Comparison of ENCODE assay signal across 15 cellular contexts in the genomic region with DNA sequence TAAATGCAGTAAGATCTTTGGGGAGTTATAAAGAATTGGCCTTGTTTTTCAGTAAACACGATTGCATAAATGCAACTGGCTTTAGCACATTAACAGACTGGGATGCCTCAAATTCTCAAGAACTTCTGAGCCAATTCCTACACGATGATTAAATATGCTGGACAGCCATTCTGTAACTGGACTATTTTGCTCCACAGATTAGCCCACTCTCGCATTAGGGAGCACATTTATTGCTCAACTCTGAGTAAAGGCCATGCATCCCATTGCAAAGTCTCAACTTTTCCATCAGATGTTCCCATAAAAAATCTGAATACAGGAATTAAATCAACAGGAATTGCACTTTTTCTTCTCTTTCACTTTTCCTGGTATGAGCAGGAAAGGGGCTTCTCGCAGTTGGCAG.
A peak's percentile ranks its signal among the peaks of the same experiment; 100 is the strongest.
DNase-seq lines count a peak whose midpoint lies in the region; ATAC-seq, FAIRE-seq and TF ChIP-seq lines count a peak whose summit lies in the region.
"Had no signal": no experiment of that assay in that cellular context is flagged by ENCODE, and none has a peak within 500 bp of the region (broad histone marks: within the 10 kb centered on the region; RNA-seq: fewer than 3 reads in every experiment).

No MANE protein-coding gene starts in this region.

- H3K4me1 ChIP-seq in RWPE2 (ENCODE audit: insufficient read depth, poor library complexity, severe bottlenecking) (peaks cover 30% of the 10 kb centered on the region), gastrocnemius medialis (no peaks in the 10 kb centered on the region), small intestine (ENCODE audit: control insufficient read depth in 2 of 2, insufficient read depth in 1 of 2, low read depth in 1 of 2, low read length in 1 of 2) (no peaks in the 10 kb centered on the region)
- H3K4me1 ChIP-seq: spleen had no signal

- H3K4me3 ChIP-seq in AG09309 (ENCODE audit: control insufficient read depth, low read depth, low read length) = no peak overlapping the region
- no peak overlapping the region for H3K4me3 ChIP-seq in RWPE2 (ENCODE audit: severe bottlenecking)
- no peak overlapping the region for H3K4me3 ChIP-seq in gastrocnemius medialis
- H3K4me3 ChIP-seq in coronary artery = no peak overlapping the region
- H3K4me3 ChIP-seq in small intestine (ENCODE audit: low read depth in 1 of 2, low read length in 2 of 2) = no peak overlapping the region
- H3K4me3 ChIP-seq: spleen had no signal

- TF ChIP-seq POLR2A in gastrocnemius medialis (IDR thresholded peaks at IDR 0.05) = no peak

- H3K9me3 ChIP-seq in RWPE2 (ENCODE audit: severe bottlenecking) (no peaks in the 10 kb centered on the region), gastrocnemius medialis (no peaks in the 10 kb centered on the region), small intestine (ENCODE audit: control insufficient read depth, low read depth) (no peaks in the 10 kb centered on the region)

- no peak for TF ChIP-seq CTCF in AG09309 (IDR thresholded peaks at IDR 0.05; ENCODE audit: control insufficient read depth, insufficient read depth, low read depth, low read length, missing control alignments)
- no peak for TF ChIP-seq CTCF in RWPE2 (IDR thresholded peaks at IDR 0.05; ENCODE audit: poor library complexity, severe bottlenecking)
- TF ChIP-seq CTCF in gastrocnemius medialis (IDR thresholded peaks at IDR 0.05 in 4 of 5, conservative IDR thresholded peaks at IDR 0.05 in 1 of 5) = no peak
- TF ChIP-seq CTCF in coronary artery (IDR thresholded peaks at IDR 0.05) = no peak
- no peak for TF ChIP-seq CTCF in type B pancreatic cell (conservative IDR thresholded peaks at IDR 0.05)

- H3K4me3 Mint-ChIP-seq in type B pancreatic cell = no peak overlapping the region
- H3K4me3 Mint-ChIP-seq: activated CD4-positive, alpha-beta memory T cell treated with anti-CD3 and anti-CD28 coated beads for 36 hours; CD14-positive monocyte had no signal

- peaks cover 8% of the 10 kb centered on the region for H3K9me3 Mint-ChIP-seq in type B pancreatic cell

- H3K36me3 ChIP-seq in RWPE2 (ENCODE audit: low read depth) = no peaks in the 10 kb centered on the region
- no peaks in the 10 kb centered on the region for H3K36me3 ChIP-seq in gastrocnemius medialis
- H3K36me3 ChIP-seq in small intestine (ENCODE audit: control insufficient read depth in 2 of 2, insufficient read depth in 2 of 2, low read length in 2 of 2) = no peaks in the 10 kb centered on the region
- H3K36me3 ChIP-seq: spleen had no signal

- no peak for FAIRE-seq in small intestine (lab: Jason Lieb, UNC)
- FAIRE-seq: G401.6 had no signal

- WGBS in small intestine, 3 donors = 76 to 88% (median 88%) methylated on average over 4 of the region's 4 CpGs

- in situ Hi-C loops in gastrocnemius medialis (cut with MboI; ENCODE audit: low sequenced_read_pairs in 4 of 4) = no loop called here

- DNase-seq in AG09309 (ENCODE audit: low read depth) (peak; percentile 87), RWPE2 (ENCODE audit: low spot score) (no peak), left cardiac atrium (no peak), gastrocnemius medialis (peak in 1 of 2 donors; percentile 25), coronary artery (ENCODE audit: low spot score) (no peak), type B pancreatic cell (ENCODE audit: extremely low spot score, unreplicated experiment) (no peak), small intestine (no peak), NCI-H1105 (lab: John Stamatoyannopoulos, UW) (no peak)
- DNase-seq: activated CD4-positive, alpha-beta memory T cell treated with anti-CD3 and anti-CD28 coated beads for 36 hours; midbrain; NCI-H1092 treated with DMSO at 0.1 percent for 48 hours; spleen; T-helper 9 cell had no signal

- no peak overlapping the region for H3K27ac Mint-ChIP-seq in type B pancreatic cell
- H3K27ac Mint-ChIP-seq: activated CD4-positive, alpha-beta memory T cell treated with anti-CD3 and anti-CD28 coated beads for 36 hours; CD14-positive monocyte had no signal

- peak overlapping the region; percentile 73 for H3K27ac ChIP-seq in RWPE2 (ENCODE audit: poor library complexity, severe bottlenecking)
- H3K27ac ChIP-seq in gastrocnemius medialis = peak overlapping the region in 2 of 4 donors; percentile 43 to 50
- peak overlapping the region in 1 of 2 donors; percentile 60 for H3K27ac ChIP-seq in coronary artery
- H3K27ac ChIP-seq in small intestine (ENCODE audit: low read depth in 1 of 2, low read length in 1 of 2) = peak overlapping the region in 1 of 2 donors; percentile 53
- H3K27ac ChIP-seq: spleen had no signal

- ATAC-seq in RWPE2 (ENCODE audit: low read depth) (no peak), left cardiac atrium (peak; percentile 80 to 90), gastrocnemius medialis (peak; percentile 79 to 86)

- intact Hi-C loops in left cardiac atrium (cut with DNase I) (no loop called here), gastrocnemius medialis (cut with DNase I; ENCODE audit: low total_unique reads) (no loop called here)

- no peaks in the 10 kb centered on the region for H3K4me1 Mint-ChIP-seq in type B pancreatic cell (ENCODE audit: unreplicated experiment)
- H3K4me1 Mint-ChIP-seq: CD14-positive monocyte had no signal

- no peaks in the 10 kb centered on the region for H3K36me3 Mint-ChIP-seq in type B pancreatic cell
- H3K36me3 Mint-ChIP-seq: activated CD4-positive, alpha-beta memory T cell treated with anti-CD3 and anti-CD28 coated beads for 36 hours; CD14-positive monocyte had no signal

- H3K27me3 ChIP-seq in RWPE2 (ENCODE audit: insufficient read depth, poor library complexity, severe bottlenecking) = no peaks in the 10 kb centered on the region
- H3K27me3 ChIP-seq in gastrocnemius medialis = no peaks in the 10 kb centered on the region
- H3K27me3 ChIP-seq in small intestine (ENCODE audit: control insufficient read depth in 2 of 2, insufficient read depth in 2 of 2, low read length in 2 of 2) = no peaks in the 10 kb centered on the region
- H3K27me3 ChIP-seq: spleen had no signal

- no peaks in the 10 kb centered on the region for H3K27me3 Mint-ChIP-seq in type B pancreatic cell
- H3K27me3 Mint-ChIP-seq: activated CD4-positive, alpha-beta memory T cell treated with anti-CD3 and anti-CD28 coated beads for 36 hours had no signal
